2 cellular contexts compared by ENCODE assay signal in the genomic region with DNA sequence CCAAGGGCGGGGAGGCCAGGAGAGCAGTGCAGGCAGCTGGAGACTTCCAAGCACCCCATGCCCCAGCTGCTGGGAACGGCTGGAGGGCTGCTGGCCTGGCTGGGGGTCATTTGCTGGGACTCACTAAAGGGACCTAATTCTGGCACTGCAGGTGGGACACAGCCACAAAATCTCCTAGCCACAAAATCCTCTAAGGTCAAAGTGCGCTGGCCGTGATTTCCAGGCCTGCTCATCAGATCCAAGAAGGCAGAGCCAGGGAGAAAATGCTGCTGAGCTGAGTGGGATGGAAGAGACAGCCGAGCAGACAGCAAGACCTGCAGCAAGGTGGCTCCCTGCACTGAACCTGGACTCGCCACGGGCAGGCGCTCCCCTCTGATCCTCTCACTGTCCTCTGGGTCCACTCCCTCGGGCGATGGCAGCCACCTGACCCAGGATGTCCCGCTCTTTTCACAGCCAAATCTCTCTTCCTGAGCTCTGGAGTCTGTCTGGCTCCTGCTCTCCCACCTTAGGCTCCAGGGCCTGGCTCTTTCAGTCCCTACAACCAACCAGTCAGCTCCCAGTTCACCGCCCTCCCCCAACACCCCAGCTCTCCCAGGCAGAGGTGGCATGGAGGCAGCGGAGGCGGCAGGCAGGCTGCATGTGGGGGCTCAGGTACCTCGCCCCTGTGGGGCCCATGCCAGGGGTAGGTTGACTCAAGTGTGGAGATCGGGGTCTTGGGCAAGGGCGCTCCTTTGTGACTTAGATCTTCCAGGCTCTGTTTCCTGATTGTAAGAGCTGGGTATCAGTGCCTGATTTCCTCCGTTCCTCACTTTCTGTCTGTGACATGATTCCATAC.
TF ChIP-seq lines count a peak whose summit lies in the region.

No MANE protein-coding gene starts in this region.

TF ChIP-seq in HEK293, 187 proteins besides CTCF, POLR2A, EP300 and RAD21:
- TF ChIP-seq ZSCAN23 (tag by site-specific recombination; IDR thresholded peaks at IDR 0.05) (no peak), ZFHX2 (tag by site-specific recombination; conservative IDR thresholded peaks at IDR 0.05) (peak; percentile 24; the same call in 1 of the 2 replicates), ZIC2 (tag by site-specific recombination; IDR thresholded peaks at IDR 0.05) (peak; percentile 46)

TF ChIP-seq in H1, 55 proteins besides CTCF, POLR2A, EP300 and RAD21:
- TF ChIP-seq, protein P1, sequence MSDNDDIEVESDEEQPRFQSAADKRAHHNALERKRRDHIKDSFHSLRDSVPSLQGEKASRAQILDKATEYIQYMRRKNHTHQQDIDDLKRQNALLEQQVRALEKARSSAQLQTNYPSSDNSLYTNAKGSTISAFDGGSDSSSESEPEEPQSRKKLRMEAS (IDR thresholded peaks at IDR 0.05), result peak; percentile 26; the same call in 1 of the 2 replicates
- TF ChIP-seq, protein P2, sequence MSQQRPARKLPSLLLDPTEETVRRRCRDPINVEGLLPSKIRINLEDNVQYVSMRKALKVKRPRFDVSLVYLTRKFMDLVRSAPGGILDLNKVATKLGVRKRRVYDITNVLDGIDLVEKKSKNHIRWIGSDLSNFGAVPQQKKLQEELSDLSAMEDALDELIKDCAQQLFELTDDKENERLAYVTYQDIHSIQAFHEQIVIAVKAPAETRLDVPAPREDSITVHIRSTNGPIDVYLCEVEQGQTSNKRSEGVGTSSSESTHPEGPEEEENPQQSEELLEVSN (IDR thresholded peaks at IDR 0.05), result peak; percentile 89
- TF ChIP-seq CEBPB (IDR thresholded peaks at IDR 0.05; ENCODE audit: low read depth, low read length), result no peak
- TF ChIP-seq TAF1 (IDR thresholded peaks at IDR 0.05; ENCODE audit: low read depth, low read length), result no peak
